Comparison of ENCODE assay signal across 1 cellular context in the genomic region with DNA sequence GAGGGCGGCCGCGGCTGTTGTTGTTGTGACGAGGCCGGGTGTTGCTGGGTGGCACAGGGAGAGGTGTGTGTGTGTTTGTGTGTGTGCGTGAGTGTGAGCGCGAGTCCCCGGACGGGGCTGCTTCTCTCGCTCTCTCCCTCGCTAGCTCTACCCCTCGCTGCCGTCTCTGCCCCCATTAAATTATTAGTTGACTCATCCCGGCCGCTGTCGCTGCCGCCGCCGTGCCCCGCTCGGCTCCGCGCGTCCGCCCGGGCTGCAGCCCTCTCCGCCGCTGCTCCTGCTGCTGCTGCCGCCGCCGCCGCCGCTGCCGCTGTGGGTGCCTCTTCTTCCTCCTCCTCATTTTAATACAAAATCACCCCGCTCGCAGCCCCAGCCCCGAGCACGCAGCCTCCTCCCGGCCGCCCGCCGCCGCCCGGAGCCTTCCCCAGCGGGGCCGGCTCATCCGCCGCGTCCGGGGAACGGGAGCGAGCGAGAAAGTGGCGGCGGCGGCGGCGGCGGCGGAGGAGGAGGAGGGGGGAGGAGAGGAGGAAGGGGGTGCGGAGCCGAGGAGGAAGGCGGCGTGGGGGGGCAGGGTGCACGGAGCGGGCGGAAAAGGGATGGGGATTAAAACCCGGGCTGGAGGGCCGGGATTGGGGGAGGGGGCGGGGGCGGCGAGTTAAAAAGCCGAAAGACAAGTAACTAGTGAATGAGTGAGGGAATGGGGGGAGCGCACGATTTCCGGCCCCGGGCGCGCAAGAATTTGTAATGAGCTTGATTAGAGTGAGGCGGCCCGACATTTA.
TF ChIP-seq lines count a peak whose summit lies in the region.

A gene (minus strand): TSS at position 478 of the 779 bp plus-strand sequence. CDS start 4,372 bp downstream, outside the sequence.

TF ChIP-seq in IMR-90, 13 proteins besides CTCF, POLR2A, EP300 and RAD21 (continued from another document):
- no peak for TF ChIP-seq MXI1 (IDR thresholded peaks at IDR 0.05; ENCODE audit: borderline replicate concordance, low read depth, low read length)
- no peak for TF ChIP-seq RCOR1 (IDR thresholded peaks at IDR 0.05; ENCODE audit: insufficient replicate concordance, low read length)
- TF ChIP-seq, protein P1, sequence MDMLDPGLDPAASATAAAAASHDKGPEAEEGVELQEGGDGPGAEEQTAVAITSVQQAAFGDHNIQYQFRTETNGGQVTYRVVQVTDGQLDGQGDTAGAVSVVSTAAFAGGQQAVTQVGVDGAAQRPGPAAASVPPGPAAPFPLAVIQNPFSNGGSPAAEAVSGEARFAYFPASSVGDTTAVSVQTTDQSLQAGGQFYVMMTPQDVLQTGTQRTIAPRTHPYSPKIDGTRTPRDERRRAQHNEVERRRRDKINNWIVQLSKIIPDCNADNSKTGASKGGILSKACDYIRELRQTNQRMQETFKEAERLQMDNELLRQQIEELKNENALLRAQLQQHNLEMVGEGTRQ (IDR thresholded peaks at IDR 0.05; ENCODE audit: low read depth, low read length): no peak
TF ChIP-seq in IMR-90: peak in this region for 1.
